In genomic region chr15:40282144-40282869, GRCh38 we compare ENCODE assay signal across 8 cellular contexts. TPM values are rescaled to one million over a fixed set of nuclear protein-coding genes. Genes with fewer than 3 reads are reported as not detected.
A peak's percentile ranks its signal among the peaks of the same experiment; 100 is the strongest.
DNase-seq lines count a peak whose midpoint lies in the region; ATAC-seq and TF ChIP-seq lines count a peak whose summit lies in the region.

No MANE protein-coding gene starts in this region.

- H2AK5ac ChIP-seq in mesendoderm (ENCODE audit: low read length): no peak overlapping the region

- WGBS in mesendoderm (ENCODE audit: extremely low coverage, insufficient coverage, low lambda C conversion rate): no CpG with 5 or more reads among the region's 93 CpGs

- no peak overlapping the region for H3K4ac ChIP-seq in mesendoderm (ENCODE audit: low read depth, low read length)

- DNase-seq in MG63 (peak; percentile 23), WTC11 (ENCODE audit: low spot score) (peak; percentile 68), dorsolateral prefrontal cortex (peak in 1 of 10 donors; percentile 41), mesendoderm (peak; percentile 61)

- peaks cover 76% of the 10 kb centered on the region for H3K27me3 Mint-ChIP-seq in WTC11 (ENCODE audit: low read depth)

- CTCF ChIA-PET in WTC11 (lab: Charles Lee): interaction anchor here (1.0 to 13.0 kb wide), 4 partner anchors 8 to 46 kb away, joined by 4 to 341 read pairs (median 6); partner anchors contain the start of genes INAFM2 and PLCB2

- no peak overlapping the region for H4K8ac ChIP-seq in mesendoderm (ENCODE audit: low read depth, low read length)

- intact Hi-C loops in dorsolateral prefrontal cortex (cut with DNase I): loop anchor here in 1 of 2 donors (5.0 kb wide), 1 partner anchor 45 kb away; no protein-coding TSS in a partner anchor

- peak overlapping the region; percentile 15 for H3K4me2 ChIP-seq in mesendoderm (ENCODE audit: low read length)

- no peak overlapping the region for H3K27ac Mint-ChIP-seq in WTC11

- peak overlapping the region; percentile 33 for H3K4me3 ChIP-seq in MG63
- H3K4me3 ChIP-seq in dorsolateral prefrontal cortex: peak overlapping the region; percentile 23 to 66 (median 48)
- H3K4me3 ChIP-seq in mesendoderm (ENCODE audit: low read length): no peak overlapping the region
- H3K4me3 ChIP-seq in subcutaneous abdominal adipose tissue (ENCODE audit: low read depth in 1 of 5, low read length in 5 of 5): peak overlapping the region in 4 of 5 donors; percentile 60 to 72 (median 66)

- no peak overlapping the region for H3K23ac ChIP-seq in mesendoderm (ENCODE audit: low read length)

- H3K9ac ChIP-seq in mesendoderm (ENCODE audit: low read length): peak overlapping the region; percentile 44
- H3K9ac ChIP-seq in subcutaneous abdominal adipose tissue (ENCODE audit: low read length in 5 of 5): no peak overlapping the region

- peaks cover 3% of the 10 kb centered on the region; the same call in 1 of the 2 replicates for H3K27me3 ChIP-seq in MG63
- peaks cover 0 to 57% (median 37%) of the 10 kb centered on the region in 45 donors for H3K27me3 ChIP-seq in dorsolateral prefrontal cortex
- peaks cover 21% of the 10 kb centered on the region for H3K27me3 ChIP-seq in mesendoderm (ENCODE audit: insufficient read depth, low read length, poor library complexity)
- H3K27me3 ChIP-seq in subcutaneous abdominal adipose tissue (ENCODE audit: control insufficient read depth in 5 of 5, insufficient read depth in 4 of 5, low read length in 5 of 5): peaks cover 37 to 71% (median 58%) of the 10 kb centered on the region in 5 donors

- no peak overlapping the region for H2BK120ac ChIP-seq in mesendoderm (ENCODE audit: low read depth, low read length)

- H3K36me3 Mint-ChIP-seq in WTC11: no peaks in the 10 kb centered on the region

- ATAC-seq in WTC11 (peak; percentile 14), GM21526 (IDR thresholded peaks at IDR 0.05; ENCODE audit: low FRiP score, unreplicated experiment) (no peak), HG02798 (IDR thresholded peaks at IDR 0.05; ENCODE audit: poor library complexity, unreplicated experiment) (no peak)

- H2BK5ac ChIP-seq in mesendoderm (ENCODE audit: low read length): no peak overlapping the region

- TF ChIP-seq CTCF in GM12873 (IDR thresholded peaks at IDR 0.05; ENCODE audit: insufficient read depth, low read depth, low read length, missing control alignments) (peak; percentile 54), WTC11 (IDR thresholded peaks at IDR 0.05) (peak; percentile 28; the same call in 1 of the 2 replicates), dorsolateral prefrontal cortex (IDR thresholded peaks at IDR 0.05 in 54 of 56, conservative IDR thresholded peaks at IDR 0.05 in 2 of 56; ENCODE audit: low read depth in 1 of 56, partially characterized antibody in 56 of 56) (peak in 30 of 56 donors; percentile 10 to 58 (median 26))

- H3K4me3 Mint-ChIP-seq in WTC11: peak overlapping the region; percentile 63

- no peak overlapping the region for H4K5ac ChIP-seq in mesendoderm (ENCODE audit: low read length)

- H3K4me1 ChIP-seq in mesendoderm (ENCODE audit: control insufficient read depth, low read depth, low read length): peaks cover 17% of the 10 kb centered on the region
- peaks cover 3 to 71% (median 37%) of the 10 kb centered on the region in 5 donors for H3K4me1 ChIP-seq in subcutaneous abdominal adipose tissue (ENCODE audit: control insufficient read depth in 5 of 5, insufficient read depth in 5 of 5, low read length in 5 of 5)

- peak overlapping the region; percentile 76 for H3K56ac ChIP-seq in mesendoderm (ENCODE audit: low read length)

- H3K4me1 Mint-ChIP-seq in WTC11: peaks cover 56% of the 10 kb centered on the region

- H3K36me3 ChIP-seq in MG63 (no peaks in the 10 kb centered on the region), mesendoderm (ENCODE audit: control insufficient read depth, insufficient read depth, low read length) (no peaks in the 10 kb centered on the region), subcutaneous abdominal adipose tissue (ENCODE audit: control insufficient read depth in 5 of 5, insufficient read depth in 5 of 5, low read length in 5 of 5) (no peaks in the 10 kb centered on the region)

- no peak overlapping the region for H2BK15ac ChIP-seq in mesendoderm (replicated peaks; ENCODE audit: low read depth)

- no peaks in the 10 kb centered on the region for H3K9me3 Mint-ChIP-seq in WTC11

- no peaks in the 10 kb centered on the region for H3K79me1 ChIP-seq in mesendoderm (ENCODE audit: low read length)

- H3K9me3 ChIP-seq in MG63 (no peaks in the 10 kb centered on the region), subcutaneous abdominal adipose tissue (ENCODE audit: control insufficient read depth in 5 of 5, low read length in 5 of 5) (no peaks in the 10 kb centered on the region)

- H3K27ac ChIP-seq in dorsolateral prefrontal cortex: no peak overlapping the region
- H3K27ac ChIP-seq in mesendoderm (ENCODE audit: low read depth, low read length): no peak overlapping the region
- no peak overlapping the region for H3K27ac ChIP-seq in subcutaneous abdominal adipose tissue (ENCODE audit: low read depth, low read length)

- no peaks in the 10 kb centered on the region for H3K79me2 ChIP-seq in mesendoderm (ENCODE audit: control insufficient read depth, insufficient read depth, low read length)

- POLR2A ChIA-PET in WTC11 (lab: Charles Lee): interaction anchor here (1.1 kb wide), 1 partner anchor 26 kb away, joined by 3 read pairs; the partner anchor contains the start of gene PLCB2

- H3K18ac ChIP-seq in mesendoderm (ENCODE audit: low read length): no peak overlapping the region

TF ChIP-seq in WTC11, 78 proteins besides CTCF, POLR2A, EP300 and RAD21 (continues in another document):
- no peak for TF ChIP-seq SOX15 (CRISPR knock-in tag; IDR thresholded peaks at IDR 0.05)
- 0 out of 2 replicates have a peak, but pooled peaks have one; percentile 75 for TF ChIP-seq HMGXB4 (CRISPR knock-in tag; IDR thresholded peaks at IDR 0.05)
- no peak for TF ChIP-seq GRHL2 (CRISPR knock-in tag; IDR thresholded peaks at IDR 0.05; ENCODE audit: insufficient replicate concordance, severe bottlenecking)
- no peak for TF ChIP-seq GTF2I (CRISPR knock-in tag; conservative IDR thresholded peaks at IDR 0.05)
- no peak for TF ChIP-seq USF1 (CRISPR knock-in tag; IDR thresholded peaks at IDR 0.05)
- no peak for TF ChIP-seq TEAD4 (CRISPR knock-in tag; IDR thresholded peaks at IDR 0.05)
- TF ChIP-seq ATF1 (CRISPR knock-in tag; IDR thresholded peaks at IDR 0.05): no peak
- no peak; the same call in 1 of the 2 replicates for TF ChIP-seq SP1 (CRISPR knock-in tag; conservative IDR thresholded peaks at IDR 0.05)
- TF ChIP-seq IRF2 (CRISPR knock-in tag; IDR thresholded peaks at IDR 0.05; ENCODE audit: borderline replicate concordance, low read depth): no peak

RNA-seq across cellular contexts. Expression of gene ANKRD63, which starts 0.6 kb away (rescaled TPM):
- total RNA-seq in MG63 (2014; rRNA removed; shearing (Covaris generic); ENCODE audit: low replicate concordance): not detected in 2 replicates
- total RNA-seq in WTC11 (2021) (1.2 to 1.7 TPM (median 1.4 TPM) in 3 replicates), dorsolateral prefrontal cortex (1 to 10 TPM in 106 of 120 experiments, under 1 TPM in 11, not detected in 3; 0.48 to 4.9 (median 2.0) TPM)
- polyA plus RNA-seq in mesendoderm (2013, experiment 1 of 2): 0.04 TPM
- 0.06 TPM for polyA plus RNA-seq in mesendoderm (2013, experiment 2 of 2)

RNA-seq across cellular contexts. Expression of gene PLCB2, which starts 25.4 kb away (rescaled TPM):
- not detected in 2 replicates for total RNA-seq in MG63 (2014; rRNA removed; shearing (Covaris generic); ENCODE audit: low replicate concordance)
- total RNA-seq in WTC11 (2021) (14.2 to 18.5 TPM (median 15.2 TPM) in 3 replicates), dorsolateral prefrontal cortex (10 to 100 TPM; 10.2 to 52.4 (median 21.2) TPM)
- 7.6 TPM for polyA plus RNA-seq in mesendoderm (2013, experiment 1 of 2)
- polyA plus RNA-seq in mesendoderm (2013, experiment 2 of 2): 7.0 TPM

RNA-seq across cellular contexts. Expression of gene INAFM2, which starts 41.2 kb away (rescaled TPM):
- total RNA-seq in MG63 (2014; rRNA removed; shearing (Covaris generic); ENCODE audit: low replicate concordance): 8.9 and 9.6 TPM in 2 replicates
- 28.2 to 34.2 TPM (median 30.3 TPM) in 3 replicates for total RNA-seq in WTC11 (2021)
- total RNA-seq in dorsolateral prefrontal cortex: 10 to 100 TPM; 15.6 to 46.5 (median 29.8) TPM
- 17.9 TPM for polyA plus RNA-seq in mesendoderm (2013, experiment 1 of 2)
- polyA plus RNA-seq in mesendoderm (2013, experiment 2 of 2): 17.4 TPM

RNA-seq across cellular contexts. Expression of gene PAK6, which starts 43.4 kb away (rescaled TPM):
- 3.9 TPM in 1 of 2 replicates, not detected in the other for total RNA-seq in MG63 (2014; rRNA removed; shearing (Covaris generic); ENCODE audit: low replicate concordance)
- total RNA-seq in WTC11 (2021) (8.7 to 11.7 TPM (median 9.6 TPM) in 3 replicates), dorsolateral prefrontal cortex (10 to 100 TPM in 119 of 120 experiments, 1 to 10 TPM in 1; 8.3 to 67.8 (median 34.1) TPM)
- polyA plus RNA-seq in mesendoderm (2013, experiment 1 of 2): 5.8 TPM
- 6.7 TPM for polyA plus RNA-seq in mesendoderm (2013, experiment 2 of 2)

RNA-seq across cellular contexts. Expression of gene CCDC9B, which starts 58.4 kb away (rescaled TPM):
- total RNA-seq in MG63 (2014; rRNA removed; shearing (Covaris generic); ENCODE audit: low replicate concordance): 4.0 and 8.2 TPM in 2 replicates
- total RNA-seq in WTC11 (2021) (1.4 to 1.8 TPM (median 1.8 TPM) in 3 replicates), dorsolateral prefrontal cortex (10 to 100 TPM in 114 of 120 experiments, 1 to 10 TPM in 6; 7.1 to 37.9 (median 17.3) TPM)
- polyA plus RNA-seq in mesendoderm (2013, experiment 1 of 2): 0.44 TPM
- 0.29 TPM for polyA plus RNA-seq in mesendoderm (2013, experiment 2 of 2)

Comparison
In these comparisons a context has a peak if more than half of its experiments do, and no peak if none do; other contexts are left out.
1. RNA of gene PLCB2, which starts 25.4 kb away (total RNA-seq): 10.2 to 52.4 TPM in dorsolateral prefrontal cortex and 14.2 to 18.5 TPM in WTC11; not detected in MG63; every median in the first group is over 10 times any median in the second.
2. Peak in every context shown above with its lines, with median percentiles within 50 percentile points of each other: CTCF ChIP-seq.